16 cellular contexts compared by ENCODE assay signal in the genomic region with DNA sequence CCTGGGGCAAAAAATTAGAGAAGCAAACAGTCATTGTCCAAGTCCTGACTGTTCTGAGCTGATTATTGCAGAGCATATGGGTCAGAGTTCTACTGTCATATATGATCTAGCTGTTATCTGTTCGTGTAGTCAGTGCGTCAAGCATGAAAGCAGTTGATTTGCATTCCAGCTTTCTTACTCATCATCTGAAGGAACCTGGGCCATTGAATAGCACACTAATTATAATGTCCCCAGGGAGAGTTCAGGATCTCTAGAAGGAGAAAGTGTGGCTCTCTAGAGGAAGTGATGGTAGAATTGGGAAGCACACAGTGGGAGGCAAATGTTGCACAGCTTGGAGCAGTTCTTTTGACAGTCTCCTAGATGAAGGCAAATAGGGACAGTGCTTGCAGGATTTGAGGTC.
DNase-seq lines count a peak whose midpoint lies in the region; ATAC-seq and TF ChIP-seq lines count a peak whose summit lies in the region.
"Had no signal": no experiment of that assay in that cellular context is flagged by ENCODE, and none has a peak within 500 bp of the region (broad histone marks: within the 10 kb centered on the region; RNA-seq: fewer than 3 reads in every experiment).

No MANE protein-coding gene starts in this region.

- H3K14ac ChIP-seq in IMR-90 (replicated peaks; ENCODE audit: low read depth, low read length): no peak overlapping the region

- H3K27me3 ChIP-seq in A673 (replicated peaks; ENCODE audit: insufficient read depth, low read depth, low read length, poor library complexity): no peaks in the 10 kb centered on the region
- H3K27me3 ChIP-seq in IMR-90 (ENCODE audit: control insufficient read depth, insufficient read depth, low read length): no peaks in the 10 kb centered on the region
- no peaks in the 10 kb centered on the region for H3K27me3 ChIP-seq in hepatocyte
- no peaks in the 10 kb centered on the region for H3K27me3 ChIP-seq in endodermal cell (ENCODE audit: control insufficient read depth, insufficient read depth, low read length, poor library complexity, severe bottlenecking)

- no peak overlapping the region for H4K8ac ChIP-seq in IMR-90 (ENCODE audit: low read depth in 2 of 2, low read length in 2 of 2)

- H3K36me3 ChIP-seq in A673 (ENCODE audit: insufficient read depth, low read length, poor library complexity, severe bottlenecking) (no peaks in the 10 kb centered on the region), IMR-90 (ENCODE audit: control insufficient read depth, insufficient read depth, low read length) (no peaks in the 10 kb centered on the region), hepatocyte (replicated peaks; ENCODE audit: insufficient read depth, low read depth) (no peaks in the 10 kb centered on the region), endodermal cell (ENCODE audit: control insufficient read depth, insufficient read depth, low read length) (no peaks in the 10 kb centered on the region)
- H3K36me3 ChIP-seq: WERI-Rb-1 had no signal

- H3K27ac ChIP-seq in A673 (ENCODE audit: low read depth, low read length, poor library complexity, severe bottlenecking) (no peak overlapping the region), IMR-90 (ENCODE audit: insufficient read depth, low read length) (no peak overlapping the region), hepatocyte (no peak overlapping the region), endodermal cell (ENCODE audit: low read depth, low read length) (no peak overlapping the region)
- H3K27ac ChIP-seq: WERI-Rb-1 had no signal

- H4K20me1 ChIP-seq in IMR-90 (ENCODE audit: insufficient read depth, low read length): no peaks in the 10 kb centered on the region
- H4K20me1 ChIP-seq in hepatocyte (ENCODE audit: insufficient read depth, poor library complexity, severe bottlenecking): no peaks in the 10 kb centered on the region

- no peak overlapping the region for H4K91ac ChIP-seq in IMR-90 (ENCODE audit: insufficient read depth, low read depth, low read length)

- no TSS peak for BruUV-seq in A673 (replicated peaks; lab: Mats Ljungman, UMichigan)
- BruUV-seq in IMR-90 (replicated peaks; lab: Mats Ljungman, UMichigan): no TSS peak

- no peak overlapping the region for H2BK15ac ChIP-seq in IMR-90 (ENCODE audit: low read depth, low read length)

- ATAC-seq in IMR-90 (ENCODE audit: low read depth) (no peak; the same call in 1 of the 2 replicates), GM18861 (IDR thresholded peaks at IDR 0.05; ENCODE audit: unreplicated experiment) (no peak), GM21526 (IDR thresholded peaks at IDR 0.05; ENCODE audit: low FRiP score, unreplicated experiment) (no peak)
- ATAC-seq: activated T-helper 17 cell treated with anti-CD3 and anti-CD28 coated beads, Interleukin-2, amount 50 U/mL, for 72 hours; GM12878; Panc1 had no signal

- no peaks in the 10 kb centered on the region for H3K4me1 Mint-ChIP-seq in endodermal cell
- H3K4me1 Mint-ChIP-seq: activated T-helper 17 cell treated with anti-CD3 and anti-CD28 coated beads, Interleukin-2, amount 50 U/mL, for 72 hours; CD8-positive, alpha-beta memory T cell had no signal

- CTCF ChIA-PET in A673 (lab: Charles Lee): interaction anchor here (0.8 kb wide), 1 partner anchor 798 kb away, joined by 3 read pairs; no protein-coding TSS in a partner anchor
- CTCF ChIA-PET in IMR-90 (lab: Yijun Ruan, JAX): no interaction called here

- peaks cover 16% of the 10 kb centered on the region for H3K9me3 Mint-ChIP-seq in endodermal cell
- H3K9me3 Mint-ChIP-seq: activated T-helper 17 cell treated with anti-CD3 and anti-CD28 coated beads, Interleukin-2, amount 50 U/mL, for 72 hours had no signal

- H3K4ac ChIP-seq in IMR-90 (ENCODE audit: low read depth, low read length): no peak overlapping the region

- no peak overlapping the region for H3K27ac Mint-ChIP-seq in endodermal cell
- H3K27ac Mint-ChIP-seq: activated T-helper 17 cell treated with anti-CD3 and anti-CD28 coated beads, Interleukin-2, amount 50 U/mL, for 72 hours; stimulated activated naive CD8-positive, alpha-beta T cell treated with anti-CD3 and anti-CD28 coated beads, Interleukin-15, Interleukin-2, amounts not matched to agents 100 ng/mL and 50 ng/mL, for 24 hours had no signal

- no peaks in the 10 kb centered on the region for H3K27me3 Mint-ChIP-seq in endodermal cell (ENCODE audit: insufficient read depth)
- H3K27me3 Mint-ChIP-seq: activated T-helper 17 cell treated with anti-CD3 and anti-CD28 coated beads, Interleukin-2, amount 50 U/mL, for 72 hours; CD8-positive, alpha-beta memory T cell; stimulated activated naive CD8-positive, alpha-beta T cell treated with anti-CD3 and anti-CD28 coated beads, Interleukin-15, Interleukin-2, amounts not matched to agents 100 ng/mL and 50 ng/mL, for 24 hours had no signal

- H3K4me2 ChIP-seq in IMR-90 (ENCODE audit: low read depth, low read length) (no peak overlapping the region), hepatocyte (no peak overlapping the region)

- dilution Hi-C loops in IMR-90 (cut with HindIII; ENCODE audit: low sequenced_read_pairs, unreplicated experiment): no loop called here

- no peak overlapping the region for H2BK120ac ChIP-seq in IMR-90 (ENCODE audit: low read depth, low read length)

- H3K79me2 ChIP-seq in hepatocyte: peaks cover 4% of the 10 kb centered on the region

- H3K4me3 Mint-ChIP-seq in endodermal cell: no peak overlapping the region
- H3K4me3 Mint-ChIP-seq: activated T-helper 17 cell treated with anti-CD3 and anti-CD28 coated beads, Interleukin-2, amount 50 U/mL, for 72 hours; CD8-positive, alpha-beta memory T cell; stimulated activated naive CD8-positive, alpha-beta T cell treated with anti-CD3 and anti-CD28 coated beads, Interleukin-15, Interleukin-2, amounts not matched to agents 100 ng/mL and 50 ng/mL, for 24 hours had no signal

- peaks cover 2% of the 10 kb centered on the region for H3K36me3 Mint-ChIP-seq in endodermal cell (ENCODE audit: low read depth)

- in situ Hi-C loops in IMR-90 (cut with MboI; ENCODE audit: low sequenced_read_pairs): no loop called here

- POLR2A ChIA-PET in A673 (lab: Charles Lee; ENCODE audit: low non-redundant PET) (no interaction called here), IMR-90 (lab: Charles Lee; ENCODE audit: unreplicated experiment) (no interaction called here)

- intact Hi-C loops in A673 (cut with micrococcal nuclease; ENCODE audit: unreplicated experiment): no loop called here
- intact Hi-C loops in IMR-90 (cut with micrococcal nuclease): no loop called here

- no peak for TF ChIP-seq POLR2A in IMR-90 (IDR thresholded peaks at IDR 0.05; ENCODE audit: low read depth, low read length)

- H3K9ac ChIP-seq in IMR-90 (ENCODE audit: low read depth, low read length) (no peak overlapping the region), endodermal cell (ENCODE audit: extremely low read depth, low read length, poor library complexity, severe bottlenecking) (no peak overlapping the region)

- no peak overlapping the region for H2BK20ac ChIP-seq in IMR-90 (ENCODE audit: low read depth, low read length)

- peaks cover 22% of the 10 kb centered on the region for H3K4me1 ChIP-seq in A673 (ENCODE audit: insufficient read depth, low read length, poor library complexity, severe bottlenecking)
- no peaks in the 10 kb centered on the region for H3K4me1 ChIP-seq in IMR-90 (ENCODE audit: control insufficient read depth, insufficient read depth, low read length)
- H3K4me1 ChIP-seq in hepatocyte (ENCODE audit: insufficient read depth): no peaks in the 10 kb centered on the region
- H3K4me1 ChIP-seq in endodermal cell (ENCODE audit: control insufficient read depth, insufficient read depth, low read length): no peaks in the 10 kb centered on the region

- no peaks in the 10 kb centered on the region for H3K9me1 ChIP-seq in IMR-90 (ENCODE audit: insufficient read depth, low read length)

- no peak overlapping the region for H4K5ac ChIP-seq in IMR-90 (ENCODE audit: low read depth, low read length)

- H2AK5ac ChIP-seq in IMR-90 (ENCODE audit: low read depth, low read length): no peak overlapping the region

- no peak overlapping the region for H2BK5ac ChIP-seq in IMR-90 (ENCODE audit: low read depth, low read length, poor library complexity, severe bottlenecking)

- TF ChIP-seq RAD21 in IMR-90 (IDR thresholded peaks at IDR 0.05; ENCODE audit: low read length): no peak

- no peaks in the 10 kb centered on the region for H3K9me2 ChIP-seq in hepatocyte (replicated peaks; ENCODE audit: insufficient read depth)

- H3K56ac ChIP-seq in IMR-90 (ENCODE audit: extremely low read depth, insufficient read depth, low read length): no peak overlapping the region

- H3K4me3 ChIP-seq in A673 (ENCODE audit: low read depth, low read length, poor library complexity, severe bottlenecking): no peak overlapping the region
- H3K4me3 ChIP-seq in IMR-90 (ENCODE audit: insufficient read depth, low read depth, low read length): no peak overlapping the region
- no peak overlapping the region for H3K4me3 ChIP-seq in hepatocyte
- H3K4me3 ChIP-seq in endodermal cell (ENCODE audit: low read length): no peak overlapping the region
- H3K4me3 ChIP-seq: GM12878 had no signal

- H2AFZ ChIP-seq in IMR-90 (replicated peaks; ENCODE audit: low read length, poor library complexity) (no peak overlapping the region), hepatocyte (no peak overlapping the region)

- DNase-seq in A673 (ENCODE audit: low spot score): peak; percentile 93
- peak; percentile 7 for DNase-seq in IMR-90
- peak; percentile 6 for DNase-seq in SK-N-DZ (ENCODE audit: low spot score)
- DNase-seq in hepatocyte (ENCODE audit: low spot score): peak; percentile 52
- no peak for DNase-seq in endodermal cell
- DNase-seq in HuH-7 (ENCODE audit: low spot score): no peak
- DNase-seq: CD8-positive, alpha-beta memory T cell; NCI-H1436 treated with DMSO at 0.1 percent for 48 hours; NCI-H510A treated with DMSO at 0.1 percent for 48 hours; WERI-Rb-1 had no signal

- no CpG with 5 or more reads among the region's 2 CpGs for WGBS in IMR-90 (ENCODE audit: extremely low coverage in 2 of 2, insufficient read length in 1 of 2), 2 experiments
- WGBS in hepatocyte (ENCODE audit: low lambda C conversion rate, missing lambda C conversion rate): 62% methylated on average over 2 of the region's 2 CpGs
- WGBS in endodermal cell (ENCODE audit: insufficient coverage in 1 of 2, insufficient read length in 1 of 2), 2 experiments: 88 to 100% methylated on average over 1 to 2 of the region's 2 CpGs

- no peaks in the 10 kb centered on the region for H3K9me3 ChIP-seq in A673 (ENCODE audit: low read depth, low read length, poor library complexity, severe bottlenecking)
- H3K9me3 ChIP-seq in IMR-90 (ENCODE audit: control insufficient read depth, insufficient read depth, low read length): peaks cover 3% of the 10 kb centered on the region; the same call in 1 of the 2 replicates
- H3K9me3 ChIP-seq in hepatocyte (ENCODE audit: low read depth): peaks cover 4% of the 10 kb centered on the region
- H3K9me3 ChIP-seq in endodermal cell (ENCODE audit: control insufficient read depth, low read length): peaks cover 6% of the 10 kb centered on the region

- H3K23ac ChIP-seq in IMR-90 (ENCODE audit: low read depth, low read length): peak overlapping the region; percentile 0; the same call in 1 of the 2 replicates

- TF ChIP-seq CTCF in A673 (conservative IDR thresholded peaks at IDR 0.05; ENCODE audit: low read depth, low read length) (no peak), IMR-90 (conservative IDR thresholded peaks at IDR 0.05; ENCODE audit: low read depth, low read length) (no peak), hepatocyte (IDR thresholded peaks at IDR 0.05; ENCODE audit: poor library complexity) (no peak), endodermal cell (conservative IDR thresholded peaks at IDR 0.05) (no peak)

- peaks cover 2 to 19% of the 10 kb centered on the region in 2 experiments; a peak in 3 of 4 replicates for H3K79me1 ChIP-seq in IMR-90 (ENCODE audit: low read depth in 1 of 2, low read length in 2 of 2)

- H3K18ac ChIP-seq in IMR-90 (ENCODE audit: low read depth, low read length): no peak overlapping the region

- H2AK9ac ChIP-seq in IMR-90 (replicated peaks; ENCODE audit: low read depth, low read length, poor library complexity): no peak overlapping the region

Comparison
In these comparisons a context has a peak if more than half of its experiments do, and no peak if none do; other contexts are left out.
1. DNase-seq: peak in A673 (single experiment), IMR-90 (single experiment), SK-N-DZ (single experiment) and hepatocyte (single experiment); none in endodermal cell (single experiment) and HuH-7 (single experiment).